ENCODE assay signal across 21 cellular contexts in the genomic region with DNA sequence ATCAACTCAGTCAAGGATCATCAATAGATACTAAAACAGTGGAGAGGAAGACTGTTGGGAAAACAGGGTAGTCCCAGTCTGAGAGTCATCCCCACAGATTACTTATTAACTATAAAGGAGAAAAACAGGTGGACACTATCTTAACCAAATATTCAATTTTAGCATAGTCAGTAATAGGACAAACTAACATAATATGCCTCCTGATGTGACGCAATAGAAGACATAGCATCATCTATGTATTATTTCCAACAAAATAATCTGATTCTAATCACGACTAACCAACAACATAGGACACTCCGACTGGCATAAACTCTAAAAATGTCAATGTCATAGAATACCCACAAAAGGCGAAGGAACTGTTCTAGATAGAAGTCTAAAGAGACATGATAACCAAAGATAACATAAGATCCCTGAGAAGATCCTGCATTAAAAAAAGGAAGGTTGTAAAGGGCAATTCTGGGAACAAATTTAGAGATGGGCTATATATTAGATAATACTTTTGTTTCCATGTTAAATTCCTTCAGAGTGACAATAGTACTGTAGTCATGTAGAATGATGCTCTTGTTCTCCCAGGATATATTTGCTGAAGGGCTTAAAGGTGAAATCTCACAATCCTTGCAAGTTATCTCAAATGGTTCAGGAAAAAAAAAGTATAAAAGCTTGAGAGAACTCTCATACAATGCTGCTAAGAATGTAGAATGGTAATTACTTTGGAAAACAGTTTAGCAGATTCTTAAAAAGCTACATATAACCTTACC. TPM values are rescaled to one million over a fixed set of nuclear protein-coding genes. Genes with fewer than 3 reads are reported as not detected.
A peak's percentile ranks its signal among the peaks of the same experiment; 100 is the strongest.
DNase-seq lines count a peak whose midpoint lies in the region; ATAC-seq, FAIRE-seq and TF ChIP-seq lines count a peak whose summit lies in the region.
"Had no signal": no experiment of that assay in that cellular context is flagged by ENCODE, and none has a peak within 500 bp of the region (broad histone marks: within the 10 kb centered on the region; RNA-seq: fewer than 3 reads in every experiment).

No MANE protein-coding gene starts in this region.

- no peak overlapping the region for H3K4me2 ChIP-seq in PC-9

- H3K36me3 Mint-ChIP-seq in Calu3 (ENCODE audit: insufficient read depth, unreplicated experiment) = peaks cover 5% of the 10 kb centered on the region

- no peak overlapping the region for H3K4me3 Mint-ChIP-seq in Calu3 (ENCODE audit: low read depth, unreplicated experiment)
- H3K4me3 Mint-ChIP-seq: nephron progenitor cell had no signal

- POLR2A ChIA-PET in PC-9 (lab: Charles Lee; ENCODE audit: unreplicated experiment) = interaction anchor here (0.6 kb wide), 1 partner anchor 14 kb away, joined by 3 read pairs; no protein-coding TSS in a partner anchor

- BruUV-seq in Calu3 (replicated peaks; lab: Mats Ljungman, UMichigan) (no TSS peak), PC-9 (replicated peaks; lab: Mats Ljungman, UMichigan) (no TSS peak)

- no peaks in the 10 kb centered on the region for H3K9me3 Mint-ChIP-seq in Calu3 (ENCODE audit: low read depth, unreplicated experiment)

- peak; percentile 84 for FAIRE-seq in islet of Langerhans (lab: Jason Lieb, UNC)
- FAIRE-seq: D721Med had no signal

- H3K27me3 ChIP-seq in PC-9 (ENCODE audit: insufficient read depth, low read depth) = no peaks in the 10 kb centered on the region
- H3K27me3 ChIP-seq: dorsolateral prefrontal cortex, thyroid gland had no signal

- peaks cover 96% of the 10 kb centered on the region for H3K79me2 ChIP-seq in PC-9 (ENCODE audit: low read depth)

- TF ChIP-seq CTCF in Calu3 (IDR thresholded peaks at IDR 0.05; ENCODE audit: unreplicated experiment) = no peak
- no peak for TF ChIP-seq CTCF in PC-9 (conservative IDR thresholded peaks at IDR 0.05)

- no peaks in the 10 kb centered on the region for H3K27me3 Mint-ChIP-seq in Calu3 (ENCODE audit: unreplicated experiment)

- no peaks in the 10 kb centered on the region for H3K9me3 ChIP-seq in PC-9 (ENCODE audit: insufficient read depth, low read depth)
- H3K9me3 ChIP-seq: thyroid gland had no signal

- peak overlapping the region; percentile 13 for H3K27ac Mint-ChIP-seq in Calu3 (ENCODE audit: unreplicated experiment)
- H3K27ac Mint-ChIP-seq: nephron progenitor cell had no signal

- peaks cover 9% of the 10 kb centered on the region for H3F3A ChIP-seq in PC-9 (ENCODE audit: insufficient read depth, low read depth)

- H4K20me1 ChIP-seq in PC-9 (ENCODE audit: insufficient read depth) = no peaks in the 10 kb centered on the region

- H3K4me1 ChIP-seq in PC-9 (replicated peaks; ENCODE audit: insufficient read depth) = peaks cover 24% of the 10 kb centered on the region

- no peak for ATAC-seq in Right ventricle myocardium inferior
- no peak for ATAC-seq in HG02798 (IDR thresholded peaks at IDR 0.05; ENCODE audit: poor library complexity, unreplicated experiment)
- ATAC-seq: stimulated activated naive CD8-positive, alpha-beta T cell treated with anti-CD3 and anti-CD28 coated beads, Interleukin-15, Interleukin-2, amounts not matched to agents 100 U/mL and 50 U/mL, for 24 hours had no signal

- intact Hi-C loops in Calu3 (cut with micrococcal nuclease; ENCODE audit: unreplicated experiment) = no loop called here
- intact Hi-C loops in PC-9 (cut with micrococcal nuclease; ENCODE audit: unreplicated experiment) = no loop called here
- intact Hi-C loops in Right ventricle myocardium inferior (cut with DNase I) = no loop called here

- H3K27ac ChIP-seq in PC-9 = 0 out of 2 replicates have a peak overlapping the region, but pooled peaks have one; percentile 17
- H3K27ac ChIP-seq: thyroid gland had no signal

- no peaks in the 10 kb centered on the region for H3K9me2 ChIP-seq in PC-9 (ENCODE audit: insufficient read depth)

- CTCF ChIA-PET in Calu3 (lab: Charles Lee) (no interaction called here), PC-9 (lab: Charles Lee) (no interaction called here)

- no peak overlapping the region for H3K4me3 ChIP-seq in PC-9
- H3K4me3 ChIP-seq: dorsolateral prefrontal cortex, thyroid gland had no signal

- peaks cover 12% of the 10 kb centered on the region for H3K36me3 ChIP-seq in PC-9 (ENCODE audit: low read depth)
- H3K36me3 ChIP-seq: thyroid gland had no signal

- DNase-seq in Calu3 = no peak
- DNase-seq in PC-9 = no peak
- peak; percentile 22 for DNase-seq in renal cortical epithelial cell (ENCODE audit: low read depth)
- DNase-seq in iPS-NIHi7 (ENCODE audit: extremely low spot score) = no peak
- DNase-seq in Right ventricle myocardium inferior (ENCODE audit: missing footprints) = no peak
- DNase-seq: activated CD4-positive, alpha-beta T cell treated with anti-CD3 and anti-CD28 coated beads, Interleukin-2, amount 50 U/mL, for 48 hours; activated gamma-delta T cell treated with Interleukin-2 at 50 U/mL for 16 hours; caudate nucleus; dorsolateral prefrontal cortex; hypothalamus; NCI-H1694; NCI-H2171 treated with DMSO at 0.1 percent for 48 hours; NCI-H69; nephron progenitor cell; posterior cingulate gyrus; SIG-M5; stimulated activated naive CD8-positive, alpha-beta T cell treated with anti-CD3 and anti-CD28 coated beads, Interleukin-15, Interleukin-2, amounts not matched to agents 100 U/mL and 50 U/mL, for 24 hours; thyroid gland had no signal

- peaks cover 68% of the 10 kb centered on the region for H3K4me1 Mint-ChIP-seq in Calu3 (ENCODE audit: low read depth, unreplicated experiment)

- H2AFZ ChIP-seq in PC-9 = no peak overlapping the region

RNA-seq across cellular contexts. Expression of gene ILRUN, which starts 28.9 kb away (rescaled TPM):
- total RNA-seq in Calu3 (2022) (137 and 145 TPM in 2 replicates), PC-9 (2021) (57.8 and 68.9 TPM in 2 replicates), renal cortical epithelial cell (69.6 and 70.0 TPM in 2 replicates), Right ventricle myocardium inferior (143 TPM)
